Comparison of ENCODE assay signal across 8 cellular contexts in the genomic region with DNA sequence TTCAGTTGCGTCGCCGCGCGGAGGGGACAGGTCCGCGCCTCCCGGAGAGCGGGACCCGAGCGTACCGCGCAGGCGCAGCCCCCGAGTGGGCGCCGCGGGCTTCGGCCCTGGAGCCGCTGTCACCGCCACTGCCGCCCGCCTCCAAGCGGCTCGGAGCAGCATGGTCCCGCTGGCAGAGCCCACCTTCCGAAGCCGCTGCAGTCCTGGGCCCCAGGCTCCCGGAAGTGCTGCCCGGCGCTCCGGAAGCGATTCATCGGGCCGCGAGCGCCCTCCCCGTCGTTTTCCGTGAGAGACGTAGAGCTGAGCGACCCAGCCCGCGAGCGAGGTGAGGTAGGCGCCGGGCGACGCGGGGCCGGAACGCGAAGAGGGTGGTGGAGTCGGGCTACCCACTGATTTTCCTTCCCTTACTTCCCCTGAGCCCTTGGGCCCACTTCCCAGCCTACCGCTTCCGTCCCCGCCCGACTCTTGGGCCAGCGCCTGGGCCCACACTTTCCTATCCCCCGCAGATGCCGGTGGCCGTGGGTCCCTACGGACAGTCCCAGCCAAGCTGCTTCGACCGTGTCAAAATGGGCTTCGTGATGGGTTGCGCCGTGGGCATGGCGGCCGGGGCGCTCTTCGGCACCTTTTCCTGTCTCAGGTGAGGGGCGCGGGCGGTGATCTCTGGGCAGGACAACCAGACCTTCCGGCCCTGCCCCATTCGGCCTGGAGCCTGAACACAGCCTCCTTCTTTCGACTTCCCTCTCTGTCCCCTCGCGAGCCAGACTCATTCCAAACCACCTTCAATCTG. TPM values are rescaled to one million over a fixed set of nuclear protein-coding genes. Genes with fewer than 3 reads are reported as not detected.
DNase-seq lines count a peak whose midpoint lies in the region; ATAC-seq and TF ChIP-seq lines count a peak whose summit lies in the region.

A gene (minus strand): TSS at position 226 of the 787 bp plus-strand sequence. CDS start 64 bp downstream, at position 162.
A gene (plus strand): TSS at position 279 of the 787 bp plus-strand sequence. CDS start 228 bp downstream, at position 507.

- no peaks in the 10 kb centered on the region for H3K27me3 ChIP-seq in CD8-positive, alpha-beta T cell (ENCODE audit: insufficient read depth, low read length)
- no peaks in the 10 kb centered on the region for H3K27me3 ChIP-seq in endodermal cell (ENCODE audit: control insufficient read depth, insufficient read depth, low read length, poor library complexity, severe bottlenecking)

- peak; percentile 68 to 89 (median 86) for DNase-seq in CD8-positive, alpha-beta T cell
- DNase-seq in HS-5 (ENCODE audit: low read depth) (peak; percentile 49), NOMO-1 treated with DMSO at 0.1 percent for 48 hours (lab: John Stamatoyannopoulos, UW; ENCODE audit: unreplicated experiment) (peak; percentile 83), endodermal cell (peak; percentile 96), mesenteric fat pad (ENCODE audit: low spot score) (peak; percentile 96)
- DNase-seq in activated CD8-positive, alpha-beta memory T cell treated with anti-CD3 and anti-CD28 coated beads, Interleukin-2, amount 50 U/mL, for 1 hour (ENCODE audit: extremely low read depth) = peak; percentile 58
- DNase-seq in stimulated activated CD8-positive, alpha-beta memory T cell treated with anti-CD3 and anti-CD28 coated beads, Interleukin-15, amount 100 ng/mL, for 24 hours (ENCODE audit: low read depth) = peak; percentile 71

- H3K4me1 Mint-ChIP-seq in CD8-positive, alpha-beta T cell (ENCODE audit: low read depth) = peaks cover 42% of the 10 kb centered on the region
- peaks cover 21% of the 10 kb centered on the region for H3K4me1 Mint-ChIP-seq in endodermal cell

- ATAC-seq in CD8-positive, alpha-beta T cell = peak; percentile 88
- ATAC-seq in GM19463 (IDR thresholded peaks at IDR 0.05; ENCODE audit: unreplicated experiment) = peak; percentile 89

- no peaks in the 10 kb centered on the region for H3K9me3 ChIP-seq in CD8-positive, alpha-beta T cell (ENCODE audit: low read length)
- no peaks in the 10 kb centered on the region for H3K9me3 ChIP-seq in endodermal cell (ENCODE audit: control insufficient read depth, low read length)

- TF ChIP-seq CTCF in CD8-positive, alpha-beta T cell (IDR thresholded peaks at IDR 0.05) = peak; percentile 21
- no peak for TF ChIP-seq CTCF in endodermal cell (conservative IDR thresholded peaks at IDR 0.05)

- CTCF ChIA-PET in CD8-positive, alpha-beta T cell (lab: Charles Lee) = interaction anchor here (0.6 to 3.7 kb wide), 3 partner anchors 19 to 236 kb away, joined by 3 to 11 read pairs (median 3); no protein-coding TSS in a partner anchor

- H3K36me3 ChIP-seq in CD8-positive, alpha-beta T cell (ENCODE audit: insufficient read depth, low read length) = peaks cover 21% of the 10 kb centered on the region
- H3K36me3 ChIP-seq in endodermal cell (ENCODE audit: control insufficient read depth, insufficient read depth, low read length) = peaks cover 44% of the 10 kb centered on the region

- intact Hi-C loops in CD8-positive, alpha-beta T cell (cut with DNase I, micrococcal nuclease) = loop anchor here (1.0 to 2.0 kb wide), 9 partner anchors 35 to 236 kb away; a partner anchor contains a TSS

- WGBS in endodermal cell (ENCODE audit: insufficient coverage in 1 of 2, insufficient read length in 1 of 2), 2 experiments = 0% methylated on average over 27 to 80 of the region's 80 CpGs

- peak within 1 kb of the TSS; percentile 94 for H3K4me3 ChIP-seq in CD8-positive, alpha-beta T cell (ENCODE audit: low read depth, low read length)
- peak within 1 kb of the TSS; percentile 96 for H3K4me3 ChIP-seq in endodermal cell (ENCODE audit: low read length)

- H3K9me3 Mint-ChIP-seq in CD8-positive, alpha-beta T cell = no peaks in the 10 kb centered on the region
- no peaks in the 10 kb centered on the region for H3K9me3 Mint-ChIP-seq in endodermal cell

- H3K27ac Mint-ChIP-seq in CD8-positive, alpha-beta T cell = peak within 1 kb of the TSS; percentile 95
- peak within 1 kb of the TSS; percentile 99 for H3K27ac Mint-ChIP-seq in endodermal cell

- H3K36me3 Mint-ChIP-seq in CD8-positive, alpha-beta T cell = peaks cover 64% of the 10 kb centered on the region
- H3K36me3 Mint-ChIP-seq in endodermal cell (ENCODE audit: low read depth) = peaks cover 45% of the 10 kb centered on the region

- H3K27me3 Mint-ChIP-seq in CD8-positive, alpha-beta T cell (ENCODE audit: low read depth) = no peaks in the 10 kb centered on the region
- H3K27me3 Mint-ChIP-seq in endodermal cell (ENCODE audit: insufficient read depth) = no peaks in the 10 kb centered on the region

- peaks cover 18% of the 10 kb centered on the region for H3K4me1 ChIP-seq in CD8-positive, alpha-beta T cell (ENCODE audit: insufficient read depth, low read length)
- peaks cover 3% of the 10 kb centered on the region for H3K4me1 ChIP-seq in endodermal cell (ENCODE audit: control insufficient read depth, insufficient read depth, low read length)

- POLR2A ChIA-PET in CD8-positive, alpha-beta T cell (lab: Charles Lee) = interaction anchor here (0.7 to 3.5 kb wide), 17 partner anchors 9 to 255 kb away, joined by 3 to 24 read pairs (median 4); a partner anchor contains a TSS

- H3K27ac ChIP-seq in CD8-positive, alpha-beta T cell (ENCODE audit: low read depth, low read length) = peak within 1 kb of the TSS; percentile 85
- peak within 1 kb of the TSS; percentile 62 for H3K27ac ChIP-seq in endodermal cell (ENCODE audit: low read depth, low read length)

- peak within 1 kb of the TSS; percentile 87 for H3K9ac ChIP-seq in endodermal cell (ENCODE audit: extremely low read depth, low read length, poor library complexity, severe bottlenecking)

- peak within 1 kb of the TSS; percentile 92 for H3K4me3 Mint-ChIP-seq in CD8-positive, alpha-beta T cell
- H3K4me3 Mint-ChIP-seq in endodermal cell = peak within 1 kb of the TSS; percentile 94

RNA-seq across cellular contexts. Expression of the first gene that starts in this region (rescaled TPM):
- 10 to 100 TPM; 10.7 to 13.1 TPM for total RNA-seq in CD8-positive, alpha-beta T cell
- total RNA-seq in endodermal cell (10 to 100 TPM; 17.0 to 30.9 TPM), mesenteric fat pad (23.5 TPM)
- 30.1 TPM for polyA plus RNA-seq in endodermal cell (2013, experiment 1 of 2)
- polyA plus RNA-seq in endodermal cell (2013, experiment 2 of 2) = 21.7 TPM

RNA-seq across cellular contexts. Expression of the second gene that starts in this region (rescaled TPM):
- total RNA-seq in CD8-positive, alpha-beta T cell = 10 to 100 TPM; 39.2 to 43.8 TPM
- total RNA-seq in endodermal cell = 100 to 1,000 TPM; 194 to 243 TPM
- 207 TPM for polyA plus RNA-seq in endodermal cell (2013, experiment 1 of 2)
- polyA plus RNA-seq in endodermal cell (2013, experiment 2 of 2) = 196 TPM
- total RNA-seq in mesenteric fat pad = 141 TPM

Comparison
In these comparisons a context has a peak if more than half of its experiments do, and no peak if none do; other contexts are left out.
1. Peak in every context shown above with its lines: DNase-seq, ATAC-seq, H3K4me3 ChIP-seq and H3K27ac ChIP-seq.